In the genomic region with DNA sequence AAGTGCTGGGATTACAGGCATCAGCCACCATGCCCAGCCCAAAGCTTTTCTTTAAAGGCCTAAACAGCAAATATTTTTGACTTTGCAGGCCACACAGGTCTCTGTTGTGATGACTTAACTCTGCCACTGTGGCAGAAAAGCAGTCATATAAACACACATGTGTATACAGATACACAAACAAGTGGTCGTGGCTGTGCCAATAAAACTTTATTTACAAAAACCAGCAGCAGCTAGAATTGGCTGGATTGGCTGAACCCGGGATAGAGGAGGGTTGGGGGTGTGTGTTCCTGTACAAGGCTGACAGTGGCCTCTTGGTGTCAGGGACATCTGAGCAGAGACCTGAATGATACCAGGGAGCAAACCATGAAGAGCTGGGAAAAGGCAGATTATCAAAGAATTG, we compare ENCODE assay signal across 33 cellular contexts.
"Had no signal": no experiment of that assay in that cellular context is flagged by ENCODE, and none has a peak within 500 bp of the region (broad histone marks: within the 10 kb centered on the region; RNA-seq: fewer than 3 reads in every experiment).

No MANE protein-coding gene starts in this region.

- H3K9me3 ChIP-seq: adrenal gland had no signal

- DNase-seq: activated CD4-positive, alpha-beta memory T cell treated with anti-CD3 and anti-CD28 coated beads for 36 hours; activated CD4-positive, alpha-beta T cell treated with anti-CD3 and anti-CD28 coated beads for 36 hours; activated CD4-positive, alpha-beta T cell treated with anti-CD3 and anti-CD28 coated beads, Interleukin-2, amount 10 ng/mL, durations not matched to agents 24 days and 14 days; activated CD4-positive, CD25-positive, alpha-beta regulatory T cell; activated CD4-positive, CD25-positive, alpha-beta regulatory T cell treated with anti-CD3 and anti-CD28 coated beads, Interleukin-2, amount 50 U/mL, for 72 hours; activated CD8-positive, alpha-beta memory T cell treated with anti-CD3 and anti-CD28 coated beads, Interleukin-2, amount 10 ng/mL, durations not matched to agents 7 days and 5 days; activated CD8-positive, alpha-beta memory T cell treated with anti-CD3 and anti-CD28 coated beads, Interleukin-2, amount 50 U/mL, for 4 hours; activated CD8-positive, alpha-beta T cell treated with anti-CD3 and anti-CD28 coated beads, Interleukin-2, amount 10 ng/mL, durations not matched to agents 7 days and 5 days; activated effector memory CD4-positive, alpha-beta T cell treated with anti-CD3 and anti-CD28 coated beads, Interleukin-2, amount 50 U/mL, for 16 hours; activated naive CD4-positive, alpha-beta T cell treated with anti-CD3 and anti-CD28 coated beads for 36 hours; activated naive CD8-positive, alpha-beta T cell treated with anti-CD3 and anti-CD28 coated beads for 36 hours; activated naive CD8-positive, alpha-beta T cell treated with anti-CD3 and anti-CD28 coated beads, Interleukin-2, amount 50 U/mL, for 24 hours; activated T-cell treated with anti-CD3 and anti-CD28 coated beads, Interleukin-2, amount 50 U/mL, for 1 hour; activated T-cell treated with anti-CD3 and anti-CD28 coated beads, Interleukin-2, amount 50 U/mL, for 48 hours; adrenal gland; amygdala; aorta; body of pancreas; caudate nucleus; cortex of kidney; dermis blood vessel endothelial cell; effector CD4-positive, alpha-beta T cell; effector memory CD8-positive, alpha-beta T cell; esophagus squamous epithelium; foreskin melanocyte; heart right ventricle had no signal

- H3K4me3 ChIP-seq: adrenal gland, body of pancreas, esophagus squamous epithelium, gastroesophageal sphincter, heart right ventricle had no signal

- H3K27me3 ChIP-seq: adrenal gland, body of pancreas, esophagus squamous epithelium, gastroesophageal sphincter, heart right ventricle had no signal

- H3K27ac Mint-ChIP-seq: activated CD4-positive, alpha-beta memory T cell treated with anti-CD3 and anti-CD28 coated beads for 36 hours; activated CD4-positive, alpha-beta T cell treated with anti-CD3 and anti-CD28 coated beads for 36 hours; activated CD4-positive, alpha-beta T cell treated with anti-CD3 and anti-CD28 coated beads, Interleukin-2, amount 10 ng/mL, durations not matched to agents 24 days and 14 days; activated CD8-positive, alpha-beta memory T cell treated with anti-CD3 and anti-CD28 coated beads, Interleukin-2, amount 10 ng/mL, durations not matched to agents 7 days and 5 days; activated naive CD4-positive, alpha-beta T cell treated with anti-CD3 and anti-CD28 coated beads for 36 hours; activated naive CD8-positive, alpha-beta T cell treated with anti-CD3 and anti-CD28 coated beads for 36 hours; activated naive CD8-positive, alpha-beta T cell treated with anti-CD3 and anti-CD28 coated beads, Interleukin-2, amount 50 U/mL, for 24 hours; activated T-helper 1 cell treated with anti-CD3 and anti-CD28 coated beads, Interleukin-12 subunit alpha, Interleukin-12 subunit beta, Interleukin-2, Interleukin-4 antibody, amounts not matched to agents 30 ng/mL and 10 ng/mL and 1 ng/mL, durations not matched to agents 14 hours and 24 hours and 36 hours; activated T-helper 2 cell treated with anti-CD3 and anti-CD28 coated beads, Interferon-gamma antibody, Interleukin-2, Interleukin-4, amounts not matched to agents 10 μg/mL and 5 μg/mL and 100 μg/mL, durations not matched to agents 14 hours and 24 hours and 36 hours had no signal

- H3K27ac ChIP-seq: adrenal gland, body of pancreas, epithelial cell of prostate, esophagus squamous epithelium, gastroesophageal sphincter, heart right ventricle had no signal

- ATAC-seq: activated CD4-positive, alpha-beta T cell treated with anti-CD3 and anti-CD28 coated beads for 36 hours; activated CD8-positive, alpha-beta memory T cell treated with anti-CD3 and anti-CD28 coated beads, Interleukin-2, amount 10 ng/mL, durations not matched to agents 7 days and 5 days; activated CD8-positive, alpha-beta T cell treated with anti-CD3 and anti-CD28 coated beads, Interleukin-2, amount 10 ng/mL, durations not matched to agents 7 days and 5 days; activated naive CD8-positive, alpha-beta T cell treated with anti-CD3 and anti-CD28 coated beads, Interleukin-2, amount 50 U/mL, for 24 hours; body of pancreas; effector memory CD8-positive, alpha-beta T cell; gastroesophageal sphincter; heart right ventricle had no signal

- H3K4me3 Mint-ChIP-seq: activated CD4-positive, alpha-beta memory T cell treated with anti-CD3 and anti-CD28 coated beads for 36 hours; activated CD4-positive, alpha-beta T cell treated with anti-CD3 and anti-CD28 coated beads for 36 hours; activated CD4-positive, alpha-beta T cell treated with anti-CD3 and anti-CD28 coated beads, Interleukin-2, amount 10 ng/mL, durations not matched to agents 24 days and 14 days; activated CD8-positive, alpha-beta memory T cell treated with anti-CD3 and anti-CD28 coated beads, Interleukin-2, amount 10 ng/mL, durations not matched to agents 7 days and 5 days; activated CD8-positive, alpha-beta T cell treated with anti-CD3 and anti-CD28 coated beads, Interleukin-2, amount 10 ng/mL, durations not matched to agents 7 days and 5 days; activated naive CD4-positive, alpha-beta T cell treated with anti-CD3 and anti-CD28 coated beads for 36 hours; activated naive CD4-positive, alpha-beta T cell treated with anti-CD3 and anti-CD28 coated beads, Interleukin-2, amount 50 U/mL, for 24 hours; activated naive CD8-positive, alpha-beta T cell treated with anti-CD3 and anti-CD28 coated beads for 36 hours; activated naive CD8-positive, alpha-beta T cell treated with anti-CD3 and anti-CD28 coated beads, Interleukin-2, amount 50 U/mL, for 24 hours; activated T-helper 1 cell treated with anti-CD3 and anti-CD28 coated beads, Interleukin-12 subunit alpha, Interleukin-12 subunit beta, Interleukin-2, Interleukin-4 antibody, amounts not matched to agents 30 ng/mL and 10 ng/mL and 1 ng/mL, durations not matched to agents 14 hours and 24 hours and 36 hours; effector memory CD8-positive, alpha-beta T cell had no signal

- H3K27me3 Mint-ChIP-seq: activated CD4-positive, alpha-beta memory T cell treated with anti-CD3 and anti-CD28 coated beads for 36 hours; activated CD4-positive, alpha-beta T cell treated with anti-CD3 and anti-CD28 coated beads for 36 hours; activated CD4-positive, alpha-beta T cell treated with anti-CD3 and anti-CD28 coated beads, Interleukin-2, amount 10 ng/mL, durations not matched to agents 24 days and 14 days; activated CD8-positive, alpha-beta memory T cell treated with anti-CD3 and anti-CD28 coated beads, Interleukin-2, amount 10 ng/mL, durations not matched to agents 7 days and 5 days; activated naive CD4-positive, alpha-beta T cell treated with anti-CD3 and anti-CD28 coated beads, Interleukin-2, amount 50 U/mL, for 24 hours; activated naive CD8-positive, alpha-beta T cell treated with anti-CD3 and anti-CD28 coated beads for 36 hours; activated naive CD8-positive, alpha-beta T cell treated with anti-CD3 and anti-CD28 coated beads, Interleukin-2, amount 50 U/mL, for 24 hours; effector memory CD8-positive, alpha-beta T cell had no signal

- H3K4me1 ChIP-seq: body of pancreas had no signal

- FAIRE-seq: colon, endothelial cell of umbilical vein had no signal
